ENCODE assay signal across 8 cellular contexts in genomic region chr12:88299567-88300101, GRCh38.
DNase-seq lines count a peak whose midpoint lies in the region; ATAC-seq, FAIRE-seq and TF ChIP-seq lines count a peak whose summit lies in the region.

No MANE protein-coding gene starts in this region.

- peak overlapping the region; percentile 74 for H3K9ac ChIP-seq in astrocyte (ENCODE audit: low read length)

- H3K4me3 ChIP-seq in astrocyte (ENCODE audit: insufficient read depth, low read depth, low read length): no peak overlapping the region

- ATAC-seq in GM18508 (IDR thresholded peaks at IDR 0.05; ENCODE audit: insufficient read depth, unreplicated experiment) (peak; percentile 92), GM21825 (IDR thresholded peaks at IDR 0.05; ENCODE audit: unreplicated experiment) (peak; percentile 91)
- no peak for ATAC-seq in CD4-positive, alpha-beta T cell (ENCODE audit: poor library complexity)

- H3K27ac ChIP-seq in astrocyte (ENCODE audit: low read depth, low read length): peak overlapping the region; percentile 97
- no peak overlapping the region for H3K27ac ChIP-seq in CD4-positive, alpha-beta T cell (ENCODE audit: low read depth, low read length)

- H3K4me3 Mint-ChIP-seq in astrocyte (ENCODE audit: unreplicated experiment): peak overlapping the region; percentile 50
- no peak overlapping the region for H3K4me3 Mint-ChIP-seq in CD4-positive, alpha-beta T cell

- no peak for TF ChIP-seq CTCF in astrocyte (IDR thresholded peaks at IDR 0.05; ENCODE audit: insufficient read depth, low read depth, low read length)
- TF ChIP-seq CTCF in CD4-positive, alpha-beta T cell (IDR thresholded peaks at IDR 0.05): no peak

- CTCF ChIA-PET in CD4-positive, alpha-beta T cell (lab: Charles Lee): no interaction called here

- no peak for TF ChIP-seq EP300 in Ishikawa (IDR thresholded peaks at IDR 0.05; ENCODE audit: borderline replicate concordance)

- H3K27ac Mint-ChIP-seq in astrocyte (ENCODE audit: unreplicated experiment): peak overlapping the region; percentile 91
- H3K27ac Mint-ChIP-seq in CD4-positive, alpha-beta T cell: no peak overlapping the region

- H3K4me1 ChIP-seq in astrocyte (ENCODE audit: insufficient read depth, low read length): peaks cover 27% of the 10 kb centered on the region

- H3K4me1 Mint-ChIP-seq in astrocyte (ENCODE audit: low read depth, unreplicated experiment): peaks cover 24% of the 10 kb centered on the region
- no peaks in the 10 kb centered on the region for H3K4me1 Mint-ChIP-seq in CD4-positive, alpha-beta T cell (ENCODE audit: low read depth)

- H3K79me2 ChIP-seq in astrocyte (ENCODE audit: insufficient read depth, low read length): no peaks in the 10 kb centered on the region

- intact Hi-C loops in CD4-positive, alpha-beta T cell (cut with DNase I, micrococcal nuclease): no loop called here

- H3K9me3 Mint-ChIP-seq in astrocyte (ENCODE audit: unreplicated experiment): no peaks in the 10 kb centered on the region
- H3K9me3 Mint-ChIP-seq in CD4-positive, alpha-beta T cell: no peaks in the 10 kb centered on the region

- no peaks in the 10 kb centered on the region for H3K27me3 ChIP-seq in astrocyte (ENCODE audit: insufficient read depth, low read length)
- H3K27me3 ChIP-seq in CD4-positive, alpha-beta T cell (ENCODE audit: control insufficient read depth, insufficient read depth, low read length): no peaks in the 10 kb centered on the region

- TF ChIP-seq RAD21 in Ishikawa (IDR thresholded peaks at IDR 0.05; ENCODE audit: low read depth): no peak

- FAIRE-seq in astrocyte (lab: Jason Lieb, UNC): peak; percentile 99

- H2AFZ ChIP-seq in astrocyte (ENCODE audit: low read depth, low read length): no peak overlapping the region

- POLR2A ChIA-PET in CD4-positive, alpha-beta T cell (lab: Charles Lee): no interaction called here

- DNase-seq in astrocyte (ENCODE audit: low read depth) (peak; percentile 99), AML-193 (lab: John Stamatoyannopoulos, UW) (no peak)
- peak; percentile 45 to 53 for DNase-seq in stimulated activated CD4-positive, alpha-beta T cell treated with anti-CD3 and anti-CD28 coated beads, Interleukin-15, amount 100 ng/mL, for 48 hours (ENCODE audit: low read depth in 2 of 2)
- no peak for DNase-seq in CD4-positive, alpha-beta T cell
- no peak for DNase-seq in effector CD4-positive, alpha-beta T cell

- H4K20me1 ChIP-seq in astrocyte (ENCODE audit: insufficient read depth, low read length): no peaks in the 10 kb centered on the region

- no peaks in the 10 kb centered on the region for H3K36me3 Mint-ChIP-seq in astrocyte (ENCODE audit: low read depth, unreplicated experiment)
- no peaks in the 10 kb centered on the region for H3K36me3 Mint-ChIP-seq in CD4-positive, alpha-beta T cell (ENCODE audit: low read depth)

- H3K9me3 ChIP-seq in astrocyte (ENCODE audit: insufficient read depth, low read depth, low read length): no peaks in the 10 kb centered on the region
- H3K9me3 ChIP-seq in CD4-positive, alpha-beta T cell (ENCODE audit: control insufficient read depth, low read length): no peaks in the 10 kb centered on the region

- no peaks in the 10 kb centered on the region for H3K27me3 Mint-ChIP-seq in astrocyte (ENCODE audit: low read depth, unreplicated experiment)
- H3K27me3 Mint-ChIP-seq in CD4-positive, alpha-beta T cell: no peaks in the 10 kb centered on the region

- peak overlapping the region; percentile 60 for H3K4me2 ChIP-seq in astrocyte (ENCODE audit: low read length)

- no peaks in the 10 kb centered on the region for H3K36me3 ChIP-seq in astrocyte (ENCODE audit: insufficient read depth, low read length)

TF ChIP-seq in Ishikawa, 13 proteins besides CTCF, POLR2A, EP300 and RAD21:
- TF ChIP-seq USF1 (IDR thresholded peaks at IDR 0.05) (0 out of 2 replicates have a peak, but pooled peaks have one; percentile 20), EGR1 (IDR thresholded peaks at IDR 0.05) (no peak), CREB1 (IDR thresholded peaks at IDR 0.05; ENCODE audit: low read depth) (no peak), ZBTB7A (IDR thresholded peaks at IDR 0.05; ENCODE audit: low read depth) (no peak), FOXM1 (IDR thresholded peaks at IDR 0.05; ENCODE audit: borderline replicate concordance, low read depth) (no peak), TCF12 (IDR thresholded peaks at IDR 0.05; ENCODE audit: low read depth) (no peak), TEAD4 (IDR thresholded peaks at IDR 0.05) (no peak), CEBPB (IDR thresholded peaks at IDR 0.05) (no peak)

Comparison
In these comparisons a context has a peak if more than half of its experiments do, and no peak if none do; other contexts are left out.
1. DNase-seq: peak in astrocyte (single experiment) and stimulated activated CD4-positive, alpha-beta T cell treated with anti-CD3 and anti-CD28 coated beads, Interleukin-15, amount 100 ng/mL, for 48 hours (2 of 2); none in CD4-positive, alpha-beta T cell (0 of 10), AML-193 (0 of 2) and effector CD4-positive, alpha-beta T cell (single experiment).